ENCODE assay signal across 11 cellular contexts in the genomic region with DNA sequence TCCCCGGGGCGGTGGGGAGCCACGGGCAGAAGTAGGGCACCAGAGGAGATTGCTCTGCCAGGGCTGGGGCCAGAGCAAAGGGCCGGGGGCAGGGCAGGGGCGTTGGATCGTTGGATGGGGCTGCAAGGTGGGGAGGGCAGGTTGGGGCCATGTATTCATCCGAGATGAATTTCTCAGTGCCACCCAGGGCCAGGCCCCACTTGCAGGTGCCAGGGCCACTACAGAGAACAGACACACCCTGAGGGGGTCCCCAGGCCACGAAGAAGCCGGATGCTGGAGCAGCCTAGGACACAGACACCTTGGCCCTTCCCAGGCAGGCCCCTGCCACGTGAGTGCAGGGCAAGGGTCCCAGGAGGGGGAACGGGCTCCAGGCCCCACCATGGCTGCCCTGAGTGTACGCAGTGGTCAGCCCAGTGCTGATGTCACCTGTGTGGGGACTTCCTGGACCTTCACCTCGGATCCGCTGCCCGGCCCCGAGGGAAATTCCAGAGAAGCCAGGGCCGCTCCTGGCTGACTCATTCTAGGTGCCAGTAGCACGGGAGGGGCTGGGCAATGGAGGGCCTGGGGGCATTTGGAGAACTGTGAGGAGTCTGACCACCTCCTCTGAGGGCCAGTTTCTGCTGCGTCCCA. TPM values are rescaled to one million over a fixed set of nuclear protein-coding genes. Genes with fewer than 3 reads are reported as not detected.
DNase-seq lines count a peak whose midpoint lies in the region; ATAC-seq, FAIRE-seq and TF ChIP-seq lines count a peak whose summit lies in the region.
"Had no signal": no experiment of that assay in that cellular context is flagged by ENCODE, and none has a peak within 500 bp of the region (broad histone marks: within the 10 kb centered on the region; RNA-seq: fewer than 3 reads in every experiment).

No MANE protein-coding gene starts in this region.

- no peak for ATAC-seq in HG02852 (IDR thresholded peaks at IDR 0.05; ENCODE audit: unreplicated experiment)

- no peak for DNase-seq in GM19239 (ENCODE audit: insufficient read length, low spot score)
- peak in 2 of 3 donors; percentile 82 to 85 for DNase-seq in Peyer's patch
- DNase-seq in hepatocyte (ENCODE audit: low spot score) = peak; percentile 88
- peak; percentile 76 for DNase-seq in stomach
- no peak for DNase-seq in activated CD8-positive, alpha-beta memory T cell treated with anti-CD3 and anti-CD28 coated beads, Interleukin-2, amount 50 U/mL, for 48 hours
- DNase-seq in Kasumi-1 (lab: John Stamatoyannopoulos, UW) = no peak
- no peak for DNase-seq in NK-92 treated with Interleukin-12 subunit alpha and Interleukin-12 subunit beta, amount 100 ng/mL, for 24 hours (lab: John Stamatoyannopoulos, UW)
- DNase-seq: activated CD4-positive, alpha-beta memory T cell treated with anti-CD3 and anti-CD28 coated beads for 36 hours; glutamatergic neuron had no signal

- intact Hi-C loops in stomach (cut with DNase I; ENCODE audit: low total_unique reads) = loop anchor here (5.0 kb wide), 1 partner anchor 71 kb away; no protein-coding TSS in a partner anchor

- H3K4me3 ChIP-seq in Peyer's patch (no peak overlapping the region), hepatocyte (no peak overlapping the region), stomach (no peak overlapping the region)
- H3K4me3 ChIP-seq: cardiac muscle cell had no signal

- H4K20me1 ChIP-seq in hepatocyte (ENCODE audit: insufficient read depth, poor library complexity, severe bottlenecking) = no peaks in the 10 kb centered on the region

- no peaks in the 10 kb centered on the region for H3K27me3 ChIP-seq in Peyer's patch
- H3K27me3 ChIP-seq in hepatocyte = no peaks in the 10 kb centered on the region
- no peaks in the 10 kb centered on the region for H3K27me3 ChIP-seq in stomach
- H3K27me3 ChIP-seq: cardiac muscle cell had no signal

- H3K4me1 ChIP-seq in Peyer's patch = peaks cover 0 to 26% (median 7%) of the 10 kb centered on the region in 4 donors
- H3K4me1 ChIP-seq in hepatocyte (ENCODE audit: insufficient read depth) = peaks cover 16% of the 10 kb centered on the region
- peaks cover 14 to 56% (median 27%) of the 10 kb centered on the region in 4 donors for H3K4me1 ChIP-seq in stomach

- no peak for TF ChIP-seq EP300 in stomach (IDR thresholded peaks at IDR 0.05)

- H3K36me3 ChIP-seq in Peyer's patch (no peaks in the 10 kb centered on the region), hepatocyte (replicated peaks; ENCODE audit: insufficient read depth, low read depth) (no peaks in the 10 kb centered on the region), stomach (no peaks in the 10 kb centered on the region)
- H3K36me3 ChIP-seq: cardiac muscle cell had no signal

- no peaks in the 10 kb centered on the region for H3K9me2 ChIP-seq in hepatocyte (replicated peaks; ENCODE audit: insufficient read depth)

- no peaks in the 10 kb centered on the region for H3K9me3 ChIP-seq in Peyer's patch
- H3K9me3 ChIP-seq in hepatocyte (ENCODE audit: low read depth) = no peaks in the 10 kb centered on the region
- no peaks in the 10 kb centered on the region for H3K9me3 ChIP-seq in stomach

- TF ChIP-seq POLR2A in Peyer's patch (IDR thresholded peaks at IDR 0.05) = peak in 1 of 2 donors; percentile 21
- no peak for TF ChIP-seq POLR2A in stomach (IDR thresholded peaks at IDR 0.05)

- H3K79me2 ChIP-seq in hepatocyte = no peaks in the 10 kb centered on the region

- 68% methylated on average over 16 of the region's 19 CpGs for WGBS in hepatocyte (ENCODE audit: low lambda C conversion rate, missing lambda C conversion rate)
- WGBS in stomach, 5 donors = 52 to 57% (median 56%) methylated on average over 17 to 19 of the region's 19 CpGs

- H3K27ac ChIP-seq in Peyer's patch (peak overlapping the region in 3 of 4 donors; percentile 15 to 49 (median 27)), hepatocyte (peak overlapping the region; percentile 90), stomach (peak overlapping the region in 4 of 5 donors; percentile 59 to 84 (median 76))
- H3K27ac ChIP-seq: cardiac muscle cell had no signal

- TF ChIP-seq CTCF in Peyer's patch (IDR thresholded peaks at IDR 0.05) (no peak), hepatocyte (IDR thresholded peaks at IDR 0.05; ENCODE audit: poor library complexity) (no peak), stomach (IDR thresholded peaks at IDR 0.05) (no peak)

- peak; percentile 77 for FAIRE-seq in GM19239 (lab: Jason Lieb, UNC)

- H2AFZ ChIP-seq in hepatocyte = no peak overlapping the region

- no peak overlapping the region for H3K4me2 ChIP-seq in hepatocyte

RNA-seq across cellular contexts. Expression of gene SBNO2, which starts 9.6 kb away (rescaled TPM):
- total RNA-seq in Peyer's patch (10 to 100 TPM; 26.4 to 71.0 (median 57.8) TPM), hepatocyte (15.2 and 15.6 TPM in 2 replicates), stomach (10 to 100 TPM; 19.3 to 74.7 (median 63.5) TPM)
- polyA plus RNA-seq in hepatocyte (12.7 and 16.2 TPM in 2 replicates), stomach (10 to 100 TPM; 16.3 to 36.1 (median 23.6) TPM)

RNA-seq across cellular contexts. Expression of gene STK11, which starts 21.9 kb away (rescaled TPM):
- 100 to 1,000 TPM in 3 of 4 donors, 10 to 100 TPM in 1; 98.4 to 135 (median 117) TPM for total RNA-seq in Peyer's patch
- total RNA-seq in hepatocyte = 48.9 and 53.3 TPM in 2 replicates
- 73.8 and 76.6 TPM in 2 replicates for polyA plus RNA-seq in hepatocyte
- 100 to 1,000 TPM in 1 of 5 donors, 10 to 100 TPM in 4; 55.1 to 368 (median 82.3) TPM for total RNA-seq in stomach
- 10 to 100 TPM; 43.1 to 65.3 (median 48.8) TPM for polyA plus RNA-seq in stomach

RNA-seq across cellular contexts. Expression of gene CBARP, which starts 54.1 kb away (rescaled TPM):
- total RNA-seq in Peyer's patch = 1 to 10 TPM in 1 of 4 donors, not detected in 3; 1.9 TPM
- 1.1 and 4.2 TPM in 2 replicates for total RNA-seq in hepatocyte
- 7.1 and 10.7 TPM in 2 replicates for polyA plus RNA-seq in hepatocyte
- total RNA-seq in stomach = 1 to 10 TPM in 2 of 5 donors, not detected in 3; 1.3 to 8.9 TPM
- under 1 TPM in 2 of 3 donors, not detected in 1; 0.19 to 0.28 TPM for polyA plus RNA-seq in stomach

RNA-seq across cellular contexts. Expression of gene ATP5F1D, which starts 57.9 kb away (rescaled TPM):
- total RNA-seq in Peyer's patch (100 to 1,000 TPM in 3 of 4 donors, 10 to 100 TPM in 1; 88.3 to 299 (median 206) TPM), hepatocyte (54.0 and 64.1 TPM in 2 replicates), stomach (100 to 1,000 TPM in 2 of 5 donors, 10 to 100 TPM in 3; 26.4 to 905 (median 37.9) TPM)
- polyA plus RNA-seq in hepatocyte (291 and 297 TPM in 2 replicates), stomach (100 to 1,000 TPM; 355 to 508 (median 358) TPM)

Comparison
In these comparisons a context has a peak if more than half of its experiments do, and no peak if none do; other contexts are left out.
1. DNase-seq: peak in Peyer's patch (2 of 3), hepatocyte (single experiment) and stomach (single experiment); none in GM19239 (single experiment), activated CD8-positive, alpha-beta memory T cell treated with anti-CD3 and anti-CD28 coated beads, Interleukin-2, amount 50 U/mL, for 48 hours (single experiment), Kasumi-1 (0 of 2) and NK-92 treated with Interleukin-12 subunit alpha and Interleukin-12 subunit beta, amount 100 ng/mL, for 24 hours (single experiment).
2. H3K27ac ChIP-seq: peak in every context shown above with its lines; median percentile 90 in hepatocyte; 76 in stomach; 27 in Peyer's patch.